9 cellular contexts compared by ENCODE assay signal in genomic region chr19:18460313-18460712, GRCh38. TPM values are rescaled to one million over a fixed set of nuclear protein-coding genes. Genes with fewer than 3 reads are reported as not detected.
DNase-seq lines count a peak whose midpoint lies in the region; FAIRE-seq and TF ChIP-seq lines count a peak whose summit lies in the region.
"Had no signal": no experiment of that assay in that cellular context is flagged by ENCODE, and none has a peak within 500 bp of the region (broad histone marks: within the 10 kb centered on the region; RNA-seq: fewer than 3 reads in every experiment).

No MANE protein-coding gene starts in this region.

- H3K4me3 Mint-ChIP-seq in brain, result no peak overlapping the region

- peaks cover 4% of the 10 kb centered on the region for H3K27me3 Mint-ChIP-seq in brain

- no peak for TF ChIP-seq CTCF in HEK293 (tag by site-specific recombination; IDR thresholded peaks at IDR 0.05)
- TF ChIP-seq CTCF in brain (conservative IDR thresholded peaks at IDR 0.05), result no peak

- CTCF ChIA-PET in HEK293 (lab: Yijun Ruan, JAX), result interaction anchor here (0.6 to 5.8 kb wide), 10 partner anchors 9 to 1506 kb away, joined by 3 to 85 read pairs (median 5); partner anchors contain the start of gene KXD1

- peak overlapping the region; percentile 5 for H3K9ac ChIP-seq in iPS-15b (ENCODE audit: low read depth, low read length)

- H3K4me1 ChIP-seq in HEK293 (ENCODE audit: control insufficient read depth, insufficient read depth, low read length) (peaks cover 4% of the 10 kb centered on the region; the same call in 1 of the 2 replicates), iPS-15b (ENCODE audit: control insufficient read depth, insufficient read depth, low read length) (no peaks in the 10 kb centered on the region), small intestine (ENCODE audit: control insufficient read depth in 2 of 2, insufficient read depth in 1 of 2, low read depth in 1 of 2, low read length in 1 of 2) (peaks cover 5 to 7% of the 10 kb centered on the region in 2 donors)

- POLR2A ChIA-PET in HEK293 (lab: Yijun Ruan, JAX), result interaction anchor here (0.8 kb wide), 1 partner anchor 129 kb away, joined by 3 read pairs; no protein-coding TSS in a partner anchor

- DNase-seq in small intestine, result no peak
- DNase-seq in NCI-H1105 (lab: John Stamatoyannopoulos, UW), result no peak
- no peak for DNase-seq in cerebellar nuclear complex (lab: John Stamatoyannopoulos, UW)
- no peak for DNase-seq in NOMO-1 (lab: John Stamatoyannopoulos, UW; ENCODE audit: unreplicated experiment in 2 of 2)
- DNase-seq in GM19239 (ENCODE audit: insufficient read length, low spot score), result no peak
- DNase-seq: DMS79 had no signal

- H3K4me1 Mint-ChIP-seq in brain, result peaks cover 32% of the 10 kb centered on the region

- peaks cover 3 to 37% of the 10 kb centered on the region in 2 experiments; a peak in 2 of 3 replicates for H3K36me3 ChIP-seq in HEK293 (ENCODE audit: control insufficient read depth in 2 of 2, insufficient read depth in 1 of 2, low read length in 2 of 2)
- peaks cover 49% of the 10 kb centered on the region for H3K36me3 ChIP-seq in iPS-15b (ENCODE audit: control insufficient read depth, insufficient read depth, low read length)
- H3K36me3 ChIP-seq in small intestine (ENCODE audit: control insufficient read depth in 2 of 2, insufficient read depth in 2 of 2, low read length in 2 of 2), result peaks cover 14 to 15% of the 10 kb centered on the region in 2 donors

- H3K27me3 ChIP-seq in iPS-15b (ENCODE audit: control insufficient read depth, insufficient read depth, low read length) (no peaks in the 10 kb centered on the region), small intestine (ENCODE audit: control insufficient read depth in 2 of 2, insufficient read depth in 2 of 2, low read length in 2 of 2) (no peaks in the 10 kb centered on the region)

- no peak overlapping the region for H3K4me3 ChIP-seq in HEK293 (ENCODE audit: low read depth, low read length)
- H3K4me3 ChIP-seq in iPS-15b (ENCODE audit: low read depth, low read length), result no peak overlapping the region
- H3K4me3 ChIP-seq in small intestine (ENCODE audit: low read depth in 1 of 2, low read length in 2 of 2), result no peak overlapping the region

- peaks cover 46% of the 10 kb centered on the region for H3K36me3 Mint-ChIP-seq in brain

- no peaks in the 10 kb centered on the region for H3K9me3 Mint-ChIP-seq in brain

- no peak for FAIRE-seq in small intestine (lab: Jason Lieb, UNC)
- no peak for FAIRE-seq in GM19239 (lab: Jason Lieb, UNC)

- H3K27ac ChIP-seq in HEK293 (ENCODE audit: extremely low read depth, low read depth, low read length) (no peak overlapping the region), small intestine (ENCODE audit: low read depth in 1 of 2, low read length in 1 of 2) (peak overlapping the region; percentile 65 to 75)

- WGBS in small intestine, 3 donors, result 62 to 72% (median 66%) methylated on average over 9 to 10 of the region's 10 CpGs

- H3K9me3 ChIP-seq in HEK293 (ENCODE audit: control insufficient read depth, insufficient read depth, low read depth, low read length) (no peaks in the 10 kb centered on the region), iPS-15b (ENCODE audit: control insufficient read depth, insufficient read depth, low read length) (no peaks in the 10 kb centered on the region), small intestine (ENCODE audit: control insufficient read depth, low read depth) (no peaks in the 10 kb centered on the region)

- H3K27ac Mint-ChIP-seq in brain, result peak overlapping the region in 4 of 5 experiments; percentile 38 to 92 (median 58)

TF ChIP-seq in HEK293, 187 proteins besides CTCF, POLR2A, EP300 and RAD21 (continues in another document):
- TF ChIP-seq ZSCAN4 (tag by site-specific recombination; IDR thresholded peaks at IDR 0.05), result no peak
- TF ChIP-seq ZNF600 (tag by site-specific recombination; IDR thresholded peaks at IDR 0.05), result no peak
- 0 out of 2 replicates have a peak, but pooled peaks have one; percentile 30 for TF ChIP-seq ZNF112 (tag by site-specific recombination; IDR thresholded peaks at IDR 0.05)
- TF ChIP-seq ZNF544 (tag by site-specific recombination; IDR thresholded peaks at IDR 0.05), result peak; percentile 76; the same call in 1 of the 2 replicates
- TF ChIP-seq ZBTB6 (tag by site-specific recombination; IDR thresholded peaks at IDR 0.05), result no peak
- no peak for TF ChIP-seq BCL11B (tag by site-specific recombination; IDR thresholded peaks at IDR 0.05; ENCODE audit: low read depth)
- no peak for TF ChIP-seq ZNF292 (tag by site-specific recombination; IDR thresholded peaks at IDR 0.05; ENCODE audit: borderline replicate concordance, low read depth)
- TF ChIP-seq ZNF776 (tag by site-specific recombination; IDR thresholded peaks at IDR 0.05; ENCODE audit: borderline replicate concordance), result 0 out of 2 replicates have a peak, but pooled peaks have one; percentile 50
- no peak for TF ChIP-seq ZNF768 (tag by site-specific recombination; IDR thresholded peaks at IDR 0.05)
- TF ChIP-seq YY1 (tag by site-specific recombination; IDR thresholded peaks at IDR 0.05), result no peak
- TF ChIP-seq ZBTB11 (tag by site-specific recombination; conservative IDR thresholded peaks at IDR 0.05; ENCODE audit: low read depth), result no peak
- TF ChIP-seq ZNF140 (tag by site-specific recombination; IDR thresholded peaks at IDR 0.05), result no peak
- TF ChIP-seq ZNF48 (tag by site-specific recombination; IDR thresholded peaks at IDR 0.05), result no peak
- TF ChIP-seq KLF10 (tag by site-specific recombination; IDR thresholded peaks at IDR 0.05), result no peak
- no peak for TF ChIP-seq ZNF658 (tag by site-specific recombination; IDR thresholded peaks at IDR 0.05)
- TF ChIP-seq ZSCAN18 (tag by site-specific recombination; IDR thresholded peaks at IDR 0.05), result no peak
- TF ChIP-seq SCRT2 (tag by site-specific recombination; IDR thresholded peaks at IDR 0.05), result no peak

RNA-seq across cellular contexts. Expression of gene ISYNA1, which starts 22.4 kb away (rescaled TPM):
- polyA plus RNA-seq in brain (ENCODE audit: insufficient read depth, low read depth, low replicate concordance), result 120 TPM
- 10 to 100 TPM in 1 of 3 donors, 1 to 10 TPM in 2; 4.5 to 12.9 (median 5.7) TPM for polyA plus RNA-seq in small intestine

RNA-seq across cellular contexts. Expression of gene SSBP4, which starts 41.1 kb away (rescaled TPM):
- polyA plus RNA-seq in brain (ENCODE audit: insufficient read depth, low read depth, low replicate concordance) (93.3 TPM), small intestine (10 to 100 TPM; 15.9 to 51.7 (median 36.7) TPM)
